ENCODE assay signal across 1 cellular context in the genomic region with DNA sequence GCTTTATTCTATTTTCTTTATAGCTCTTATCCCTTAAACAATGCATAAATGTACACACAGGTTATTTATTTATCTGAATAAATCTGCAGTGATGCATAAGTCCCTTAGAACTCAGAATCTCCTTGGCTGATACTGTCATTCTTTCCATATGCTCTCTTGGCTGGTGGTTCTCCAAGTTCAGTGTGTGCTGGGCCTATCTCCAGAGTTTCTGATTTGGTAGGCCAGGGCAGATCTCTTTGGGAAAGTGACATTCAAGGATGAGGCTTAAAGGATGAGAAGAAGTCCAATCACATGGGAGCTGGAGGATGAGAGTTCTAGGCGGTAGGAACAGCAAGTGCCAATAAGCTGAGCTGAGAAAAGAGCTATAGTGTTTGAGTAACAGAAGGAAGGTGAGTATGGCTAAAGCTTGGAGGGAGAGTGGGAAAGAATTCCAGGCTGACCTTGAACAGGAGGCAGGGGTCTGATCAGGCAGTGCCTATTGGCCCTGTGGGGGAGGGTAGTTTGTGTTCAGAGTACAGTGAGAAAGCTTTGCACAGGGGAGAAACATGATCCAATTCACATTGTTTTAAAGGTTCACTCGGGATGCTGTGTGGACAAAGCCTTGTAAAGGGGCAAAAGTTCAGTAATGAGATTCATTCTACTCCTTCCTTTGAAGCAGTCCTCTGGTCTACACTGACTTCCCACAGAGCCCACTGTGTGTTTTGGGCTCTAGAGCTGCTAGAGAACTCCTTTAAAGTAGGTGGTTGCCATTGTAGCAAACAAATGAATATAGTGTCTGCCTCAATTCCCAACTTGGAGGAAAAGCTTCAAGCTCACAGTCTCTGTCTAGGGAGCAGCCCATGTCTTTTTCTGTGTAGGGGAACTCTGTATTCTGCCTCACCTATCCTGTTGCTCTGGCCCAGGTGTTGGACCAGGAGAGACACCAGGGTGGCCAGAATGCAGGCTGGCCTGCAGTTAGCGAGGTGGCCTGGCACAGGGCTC.
TF ChIP-seq lines count a peak whose summit lies in the region.

No MANE protein-coding gene starts in this region.

TF ChIP-seq in HepG2, 621 proteins besides CTCF, POLR2A, EP300 and RAD21 (continued from another document and continues in another):
- no peak for TF ChIP-seq RBFOX2 (IDR thresholded peaks at IDR 0.05; ENCODE audit: low read depth, low read length)
- TF ChIP-seq, protein P1, sequence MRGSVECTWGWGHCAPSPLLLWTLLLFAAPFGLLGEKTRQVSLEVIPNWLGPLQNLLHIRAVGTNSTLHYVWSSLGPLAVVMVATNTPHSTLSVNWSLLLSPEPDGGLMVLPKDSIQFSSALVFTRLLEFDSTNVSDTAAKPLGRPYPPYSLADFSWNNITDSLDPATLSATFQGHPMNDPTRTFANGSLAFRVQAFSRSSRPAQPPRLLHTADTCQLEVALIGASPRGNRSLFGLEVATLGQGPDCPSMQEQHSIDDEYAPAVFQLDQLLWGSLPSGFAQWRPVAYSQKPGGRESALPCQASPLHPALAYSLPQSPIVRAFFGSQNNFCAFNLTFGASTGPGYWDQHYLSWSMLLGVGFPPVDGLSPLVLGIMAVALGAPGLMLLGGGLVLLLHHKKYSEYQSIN (CRISPR knock-in tag; IDR thresholded peaks at IDR 0.05; ENCODE audit: borderline replicate concordance), result no peak
- TF ChIP-seq, protein P2, sequence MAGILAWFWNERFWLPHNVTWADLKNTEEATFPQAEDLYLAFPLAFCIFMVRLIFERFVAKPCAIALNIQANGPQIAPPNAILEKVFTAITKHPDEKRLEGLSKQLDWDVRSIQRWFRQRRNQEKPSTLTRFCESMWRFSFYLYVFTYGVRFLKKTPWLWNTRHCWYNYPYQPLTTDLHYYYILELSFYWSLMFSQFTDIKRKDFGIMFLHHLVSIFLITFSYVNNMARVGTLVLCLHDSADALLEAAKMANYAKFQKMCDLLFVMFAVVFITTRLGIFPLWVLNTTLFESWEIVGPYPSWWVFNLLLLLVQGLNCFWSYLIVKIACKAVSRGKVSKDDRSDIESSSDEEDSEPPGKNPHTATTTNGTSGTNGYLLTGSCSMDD (CRISPR knock-in tag; IDR thresholded peaks at IDR 0.05), result no peak
- peak; percentile 59 for TF ChIP-seq DPF2 (CRISPR knock-in tag; IDR thresholded peaks at IDR 0.05; ENCODE audit: borderline replicate concordance, low read depth)
- no peak for TF ChIP-seq ZNF543 (CRISPR knock-in tag; IDR thresholded peaks at IDR 0.05)
- TF ChIP-seq ZNF337 (CRISPR knock-in tag; IDR thresholded peaks at IDR 0.05; ENCODE audit: borderline replicate concordance, low read depth), result no peak
- TF ChIP-seq MYC (CRISPR knock-in tag; IDR thresholded peaks at IDR 0.05; ENCODE audit: borderline replicate concordance), result no peak
- TF ChIP-seq, protein P3, sequence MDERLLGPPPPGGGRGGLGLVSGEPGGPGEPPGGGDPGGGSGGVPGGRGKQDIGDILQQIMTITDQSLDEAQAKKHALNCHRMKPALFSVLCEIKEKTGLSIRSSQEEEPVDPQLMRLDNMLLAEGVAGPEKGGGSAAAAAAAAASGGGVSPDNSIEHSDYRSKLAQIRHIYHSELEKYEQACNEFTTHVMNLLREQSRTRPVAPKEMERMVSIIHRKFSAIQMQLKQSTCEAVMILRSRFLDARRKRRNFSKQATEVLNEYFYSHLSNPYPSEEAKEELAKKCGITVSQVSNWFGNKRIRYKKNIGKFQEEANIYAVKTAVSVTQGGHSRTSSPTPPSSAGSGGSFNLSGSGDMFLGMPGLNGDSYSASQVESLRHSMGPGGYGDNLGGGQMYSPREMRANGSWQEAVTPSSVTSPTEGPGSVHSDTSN (CRISPR knock-in tag; IDR thresholded peaks at IDR 0.05), result no peak
- no peak for TF ChIP-seq CC2D1A (CRISPR knock-in tag; IDR thresholded peaks at IDR 0.05)
- peak; percentile 64 for TF ChIP-seq HOXA3 (CRISPR knock-in tag; IDR thresholded peaks at IDR 0.05)
- no peak for TF ChIP-seq PLRG1 (conservative IDR thresholded peaks at IDR 0.05)
- TF ChIP-seq ZNF546 (CRISPR knock-in tag; conservative IDR thresholded peaks at IDR 0.05), result no peak
- TF ChIP-seq, protein P4, sequence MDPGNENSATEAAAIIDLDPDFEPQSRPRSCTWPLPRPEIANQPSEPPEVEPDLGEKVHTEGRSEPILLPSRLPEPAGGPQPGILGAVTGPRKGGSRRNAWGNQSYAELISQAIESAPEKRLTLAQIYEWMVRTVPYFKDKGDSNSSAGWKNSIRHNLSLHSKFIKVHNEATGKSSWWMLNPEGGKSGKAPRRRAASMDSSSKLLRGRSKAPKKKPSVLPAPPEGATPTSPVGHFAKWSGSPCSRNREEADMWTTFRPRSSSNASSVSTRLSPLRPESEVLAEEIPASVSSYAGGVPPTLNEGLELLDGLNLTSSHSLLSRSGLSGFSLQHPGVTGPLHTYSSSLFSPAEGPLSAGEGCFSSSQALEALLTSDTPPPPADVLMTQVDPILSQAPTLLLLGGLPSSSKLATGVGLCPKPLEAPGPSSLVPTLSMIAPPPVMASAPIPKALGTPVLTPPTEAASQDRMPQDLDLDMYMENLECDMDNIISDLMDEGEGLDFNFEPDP (CRISPR knock-in tag; conservative IDR thresholded peaks at IDR 0.05), result no peak
- TF ChIP-seq TSC22D2 (CRISPR knock-in tag; IDR thresholded peaks at IDR 0.05; ENCODE audit: borderline replicate concordance), result no peak
- TF ChIP-seq THAP11 (CRISPR knock-in tag; IDR thresholded peaks at IDR 0.05), result no peak
- TF ChIP-seq ZEB1 (IDR thresholded peaks at IDR 0.05; ENCODE audit: insufficient replicate concordance, low read depth), result peak; percentile 42
- TF ChIP-seq STAT5B (CRISPR knock-in tag; IDR thresholded peaks at IDR 0.05), result no peak
- no peak for TF ChIP-seq BRCA1 (CRISPR knock-in tag; IDR thresholded peaks at IDR 0.05)
- TF ChIP-seq, protein P5, sequence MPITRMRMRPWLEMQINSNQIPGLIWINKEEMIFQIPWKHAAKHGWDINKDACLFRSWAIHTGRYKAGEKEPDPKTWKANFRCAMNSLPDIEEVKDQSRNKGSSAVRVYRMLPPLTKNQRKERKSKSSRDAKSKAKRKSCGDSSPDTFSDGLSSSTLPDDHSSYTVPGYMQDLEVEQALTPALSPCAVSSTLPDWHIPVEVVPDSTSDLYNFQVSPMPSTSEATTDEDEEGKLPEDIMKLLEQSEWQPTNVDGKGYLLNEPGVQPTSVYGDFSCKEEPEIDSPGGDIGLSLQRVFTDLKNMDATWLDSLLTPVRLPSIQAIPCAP (CRISPR knock-in tag; IDR thresholded peaks at IDR 0.05; ENCODE audit: low read depth), result no peak
- TF ChIP-seq ZNF138 (CRISPR knock-in tag; IDR thresholded peaks at IDR 0.05; ENCODE audit: low read depth), result no peak
- TF ChIP-seq ZNF891 (CRISPR knock-in tag; IDR thresholded peaks at IDR 0.05), result no peak
- TF ChIP-seq GABPB1 (CRISPR knock-in tag; IDR thresholded peaks at IDR 0.05), result no peak
- TF ChIP-seq ZNF670 (CRISPR knock-in tag; IDR thresholded peaks at IDR 0.05; ENCODE audit: borderline replicate concordance), result no peak
- TF ChIP-seq, protein P6, sequence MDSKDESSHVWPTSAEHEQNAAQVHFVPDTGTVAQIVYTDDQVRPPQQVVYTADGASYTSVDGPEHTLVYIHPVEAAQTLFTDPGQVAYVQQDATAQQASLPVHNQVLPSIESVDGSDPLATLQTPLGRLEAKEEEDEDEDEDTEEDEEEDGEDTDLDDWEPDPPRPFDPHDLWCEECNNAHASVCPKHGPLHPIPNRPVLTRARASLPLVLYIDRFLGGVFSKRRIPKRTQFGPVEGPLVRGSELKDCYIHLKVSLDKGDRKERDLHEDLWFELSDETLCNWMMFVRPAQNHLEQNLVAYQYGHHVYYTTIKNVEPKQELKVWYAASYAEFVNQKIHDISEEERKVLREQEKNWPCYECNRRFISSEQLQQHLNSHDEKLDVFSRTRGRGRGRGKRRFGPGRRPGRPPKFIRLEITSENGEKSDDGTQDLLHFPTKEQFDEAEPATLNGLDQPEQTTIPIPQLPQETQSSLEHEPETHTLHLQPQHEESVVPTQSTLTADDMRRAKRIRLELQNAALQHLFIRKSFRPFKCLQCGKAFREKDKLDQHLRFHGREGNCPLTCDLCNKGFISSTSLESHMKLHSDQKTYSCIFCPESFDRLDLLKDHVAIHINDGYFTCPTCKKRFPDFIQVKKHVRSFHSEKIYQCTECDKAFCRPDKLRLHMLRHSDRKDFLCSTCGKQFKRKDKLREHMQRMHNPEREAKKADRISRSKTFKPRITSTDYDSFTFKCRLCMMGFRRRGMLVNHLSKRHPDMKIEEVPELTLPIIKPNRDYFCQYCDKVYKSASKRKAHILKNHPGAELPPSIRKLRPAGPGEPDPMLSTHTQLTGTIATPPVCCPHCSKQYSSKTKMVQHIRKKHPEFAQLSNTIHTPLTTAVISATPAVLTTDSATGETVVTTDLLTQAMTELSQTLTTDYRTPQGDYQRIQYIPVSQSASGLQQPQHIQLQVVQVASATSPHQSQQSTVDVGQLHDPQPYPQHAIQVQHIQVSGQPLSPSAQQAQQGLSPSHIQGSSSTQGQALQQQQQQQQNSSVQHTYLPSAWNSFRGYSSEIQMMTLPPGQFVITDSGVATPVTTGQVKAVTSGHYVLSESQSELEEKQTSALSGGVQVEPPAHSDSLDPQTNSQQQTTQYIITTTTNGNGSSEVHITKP (CRISPR knock-in tag; IDR thresholded peaks at IDR 0.05; ENCODE audit: low read depth), result no peak
- no peak for TF ChIP-seq NPAS2 (CRISPR knock-in tag; IDR thresholded peaks at IDR 0.05; ENCODE audit: borderline replicate concordance)
- TF ChIP-seq ATM (IDR thresholded peaks at IDR 0.05; ENCODE audit: borderline replicate concordance), result no peak
- TF ChIP-seq JARID2 (CRISPR knock-in tag; IDR thresholded peaks at IDR 0.05; ENCODE audit: insufficient replicate concordance), result no peak
- peak; percentile 63; the same call in 1 of the 2 replicates for TF ChIP-seq SPEN (CRISPR knock-in tag; IDR thresholded peaks at IDR 0.05; ENCODE audit: low read depth)
- TF ChIP-seq GLI4 (CRISPR knock-in tag; IDR thresholded peaks at IDR 0.05; ENCODE audit: borderline replicate concordance), result no peak; the same call in 1 of the 2 replicates
- TF ChIP-seq ZNF451 (CRISPR knock-in tag; IDR thresholded peaks at IDR 0.05), result no peak
- TF ChIP-seq KDM5B (CRISPR knock-in tag; IDR thresholded peaks at IDR 0.05; ENCODE audit: borderline replicate concordance), result 0 out of 2 replicates have a peak, but pooled peaks have one; percentile 19
- no peak for TF ChIP-seq NFE2 (CRISPR knock-in tag; IDR thresholded peaks at IDR 0.05)
- TF ChIP-seq, protein P7, sequence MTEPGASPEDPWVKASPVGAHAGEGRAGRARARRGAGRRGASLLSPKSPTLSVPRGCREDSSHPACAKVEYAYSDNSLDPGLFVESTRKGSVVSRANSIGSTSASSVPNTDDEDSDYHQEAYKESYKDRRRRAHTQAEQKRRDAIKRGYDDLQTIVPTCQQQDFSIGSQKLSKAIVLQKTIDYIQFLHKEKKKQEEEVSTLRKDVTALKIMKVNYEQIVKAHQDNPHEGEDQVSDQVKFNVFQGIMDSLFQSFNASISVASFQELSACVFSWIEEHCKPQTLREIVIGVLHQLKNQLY (CRISPR knock-in tag; IDR thresholded peaks at IDR 0.05), result no peak
- no peak for TF ChIP-seq PHF8 (CRISPR knock-in tag; IDR thresholded peaks at IDR 0.05)
- TF ChIP-seq TBL1XR1 (IDR thresholded peaks at IDR 0.05; ENCODE audit: borderline replicate concordance, low read length, partially characterized antibody), result peak; percentile 38
- no peak for TF ChIP-seq ZNF615 (CRISPR knock-in tag; IDR thresholded peaks at IDR 0.05; ENCODE audit: borderline replicate concordance)
- TF ChIP-seq ZNF7 (CRISPR knock-in tag; IDR thresholded peaks at IDR 0.05), result no peak
- TF ChIP-seq, protein P8, sequence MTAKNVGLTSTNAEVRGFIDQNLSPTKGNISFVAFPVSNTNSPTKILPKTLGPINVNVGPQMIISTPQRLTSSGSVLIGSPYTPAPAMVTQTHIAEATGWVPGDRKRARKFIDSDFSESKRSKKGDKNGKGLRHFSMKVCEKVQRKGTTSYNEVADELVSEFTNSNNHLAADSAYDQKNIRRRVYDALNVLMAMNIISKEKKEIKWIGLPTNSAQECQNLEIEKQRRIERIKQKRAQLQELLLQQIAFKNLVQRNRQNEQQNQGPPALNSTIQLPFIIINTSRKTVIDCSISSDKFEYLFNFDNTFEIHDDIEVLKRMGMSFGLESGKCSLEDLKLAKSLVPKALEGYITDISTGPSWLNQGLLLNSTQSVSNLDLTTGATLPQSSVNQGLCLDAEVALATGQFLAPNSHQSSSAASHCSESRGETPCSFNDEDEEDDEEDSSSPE (CRISPR knock-in tag; IDR thresholded peaks at IDR 0.05), result no peak; the same call in 1 of the 2 replicates
- no peak for TF ChIP-seq ZFP36 (IDR thresholded peaks at IDR 0.05; ENCODE audit: borderline replicate concordance, low read depth, low read length, partially characterized antibody)
- TF ChIP-seq KDM3A (CRISPR knock-in tag; IDR thresholded peaks at IDR 0.05; ENCODE audit: low read depth), result no peak
- peak; percentile 83; the same call in 1 of the 2 replicates for TF ChIP-seq MIER3 (CRISPR knock-in tag; IDR thresholded peaks at IDR 0.05; ENCODE audit: borderline replicate concordance)
- peak; percentile 71 for TF ChIP-seq ZNF781 (CRISPR knock-in tag; IDR thresholded peaks at IDR 0.05; ENCODE audit: borderline replicate concordance, not compliant biosample characterization)
- TF ChIP-seq ARID2 (CRISPR knock-in tag; IDR thresholded peaks at IDR 0.05; ENCODE audit: borderline replicate concordance), result no peak
- TF ChIP-seq, protein P9, sequence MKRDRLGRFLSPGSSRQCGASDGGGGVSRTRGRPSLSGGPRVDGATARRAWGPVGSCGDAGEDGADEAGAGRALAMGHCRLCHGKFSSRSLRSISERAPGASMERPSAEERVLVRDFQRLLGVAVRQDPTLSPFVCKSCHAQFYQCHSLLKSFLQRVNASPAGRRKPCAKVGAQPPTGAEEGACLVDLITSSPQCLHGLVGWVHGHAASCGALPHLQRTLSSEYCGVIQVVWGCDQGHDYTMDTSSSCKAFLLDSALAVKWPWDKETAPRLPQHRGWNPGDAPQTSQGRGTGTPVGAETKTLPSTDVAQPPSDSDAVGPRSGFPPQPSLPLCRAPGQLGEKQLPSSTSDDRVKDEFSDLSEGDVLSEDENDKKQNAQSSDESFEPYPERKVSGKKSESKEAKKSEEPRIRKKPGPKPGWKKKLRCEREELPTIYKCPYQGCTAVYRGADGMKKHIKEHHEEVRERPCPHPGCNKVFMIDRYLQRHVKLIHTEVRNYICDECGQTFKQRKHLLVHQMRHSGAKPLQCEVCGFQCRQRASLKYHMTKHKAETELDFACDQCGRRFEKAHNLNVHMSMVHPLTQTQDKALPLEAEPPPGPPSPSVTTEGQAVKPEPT (CRISPR knock-in tag; IDR thresholded peaks at IDR 0.05; ENCODE audit: low read depth), result no peak
- TF ChIP-seq NCOA5 (CRISPR knock-in tag; IDR thresholded peaks at IDR 0.05), result no peak
- TF ChIP-seq KDM5A (IDR thresholded peaks at IDR 0.05; ENCODE audit: borderline replicate concordance, low read length), result no peak
- peak; percentile 24; the same call in 1 of the 2 replicates for TF ChIP-seq ZNF343 (CRISPR knock-in tag; IDR thresholded peaks at IDR 0.05)
- peak; percentile 25; the same call in 1 of the 2 replicates for TF ChIP-seq RFXAP (CRISPR knock-in tag; IDR thresholded peaks at IDR 0.05; ENCODE audit: borderline replicate concordance)
- peak; percentile 57 for TF ChIP-seq SKI (IDR thresholded peaks at IDR 0.05; ENCODE audit: partially characterized antibody)
- no peak for TF ChIP-seq ATRX (CRISPR knock-in tag; IDR thresholded peaks at IDR 0.05; ENCODE audit: borderline replicate concordance)
- no peak for TF ChIP-seq ZNF768 (CRISPR knock-in tag; IDR thresholded peaks at IDR 0.05)
